ENCODE assay signal across 8 cellular contexts in genomic region chr14:75578099-75578785, GRCh38.
A peak's percentile ranks its signal among the peaks of the same experiment; 100 is the strongest.
DNase-seq lines count a peak whose midpoint lies in the region; ATAC-seq and TF ChIP-seq lines count a peak whose summit lies in the region.

Gene FLVCR2 (plus strand): TSS chr14:75578620. CDS start chr14:75578973, 353 bp downstream.

- POLR2A ChIA-PET in HEK293 (lab: Yijun Ruan, JAX), result interaction anchor here (2.1 to 2.3 kb wide), 3 partner anchors 71 to 83 kb away, joined by 9 to 19 read pairs (median 10); partner anchors contain the start of genes ERG28 and TTLL5

- H3K4me1 ChIP-seq in HEK293 (ENCODE audit: control insufficient read depth, insufficient read depth, low read length), result peaks cover 4% of the 10 kb centered on the region; the same call in 1 of the 2 replicates
- H3K4me1 ChIP-seq in endocrine pancreas (ENCODE audit: control insufficient read depth, insufficient read depth, low read length), result no peaks in the 10 kb centered on the region

- DNase-seq in ELR (ENCODE audit: low read depth), result peak; percentile 73
- peak; percentile 38 for DNase-seq in NCI-H2196 (lab: John Stamatoyannopoulos, UW; ENCODE audit: unreplicated experiment)
- peak; percentile 80 for DNase-seq in activated CD8-positive, alpha-beta memory T cell treated with anti-CD3 and anti-CD28 coated beads for 24 hours
- peak; percentile 81 for DNase-seq in medulla oblongata (ENCODE audit: extremely low spot score)
- DNase-seq in stimulated activated CD8-positive, alpha-beta memory T cell treated with anti-CD3 and anti-CD28 coated beads, Interleukin-15, amount 100 ng/mL, for 1 hour (ENCODE audit: low read depth), result peak; percentile 27

- no peak within 1 kb of the TSS; the same call in 1 of the 2 replicates for H3K27ac ChIP-seq in HEK293 (ENCODE audit: extremely low read depth, low read depth, low read length)

- peak within 1 kb of the TSS; percentile 69 for H3K9ac ChIP-seq in endocrine pancreas (ENCODE audit: control insufficient read depth, insufficient read depth, low read length)

- ATAC-seq in HG03045 (IDR thresholded peaks at IDR 0.05; ENCODE audit: unreplicated experiment), result no peak

- H3K27me3 ChIP-seq in endocrine pancreas (ENCODE audit: control insufficient read depth, insufficient read depth, low read length), result no peaks in the 10 kb centered on the region

- no peaks in the 10 kb centered on the region for H3K36me3 ChIP-seq in HEK293 (ENCODE audit: control insufficient read depth in 2 of 2, insufficient read depth in 1 of 2, low read length in 2 of 2)
- no peaks in the 10 kb centered on the region for H3K36me3 ChIP-seq in endocrine pancreas (ENCODE audit: control insufficient read depth, insufficient read depth, low read length)

- no peaks in the 10 kb centered on the region for H3K9me3 ChIP-seq in HEK293 (ENCODE audit: control insufficient read depth, insufficient read depth, low read depth, low read length)
- no peaks in the 10 kb centered on the region for H3K9me3 ChIP-seq in endocrine pancreas (ENCODE audit: control insufficient read depth, low read length)

- TF ChIP-seq CTCF in HEK293 (tag by site-specific recombination; IDR thresholded peaks at IDR 0.05), result no peak

- peak within 1 kb of the TSS; percentile 49 for H3K4me3 ChIP-seq in HEK293 (ENCODE audit: low read depth, low read length)
- peak within 1 kb of the TSS; percentile 12 for H3K4me3 ChIP-seq in endocrine pancreas (ENCODE audit: control insufficient read depth, insufficient read depth, low read length)

- CTCF ChIA-PET in HEK293 (lab: Yijun Ruan, JAX), result interaction anchor here (0.5 to 9.1 kb wide), 20 partner anchors 16 to 1191 kb away, joined by 3 to 266 read pairs (median 4); partner anchors contain the start of genes ERG28, TGFB3 and TTLL5

TF ChIP-seq in HEK293, 187 proteins besides CTCF, POLR2A, EP300 and RAD21 (continues in another document):
- TF ChIP-seq, protein P1, sequence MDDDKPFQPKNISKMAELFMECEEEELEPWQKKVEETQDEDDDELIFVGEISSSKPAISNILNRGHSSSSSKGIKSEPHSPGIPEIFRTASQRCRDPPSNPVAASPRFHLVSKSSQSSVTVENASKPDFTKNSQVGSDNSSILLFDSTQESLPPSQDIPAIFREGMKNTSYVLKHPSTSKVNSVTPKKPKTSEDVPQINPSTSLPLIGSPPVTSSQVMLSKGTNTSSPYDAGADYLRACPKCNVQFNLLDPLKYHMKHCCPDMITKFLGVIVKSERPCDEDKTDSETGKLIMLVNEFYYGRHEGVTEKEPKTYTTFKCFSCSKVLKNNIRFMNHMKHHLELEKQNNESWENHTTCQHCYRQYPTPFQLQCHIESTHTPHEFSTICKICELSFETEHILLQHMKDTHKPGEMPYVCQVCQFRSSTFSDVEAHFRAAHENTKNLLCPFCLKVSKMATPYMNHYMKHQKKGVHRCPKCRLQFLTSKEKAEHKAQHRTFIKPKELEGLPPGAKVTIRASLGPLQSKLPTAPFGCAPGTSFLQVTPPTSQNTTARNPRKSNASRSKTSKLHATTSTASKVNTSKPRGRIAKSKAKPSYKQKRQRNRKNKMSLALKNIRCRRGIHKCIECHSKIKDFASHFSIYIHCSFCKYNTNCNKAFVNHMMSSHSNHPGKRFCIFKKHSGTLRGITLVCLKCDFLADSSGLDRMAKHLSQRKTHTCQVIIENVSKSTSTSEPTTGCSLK (tag by site-specific recombination; IDR thresholded peaks at IDR 0.05), result no peak
- TF ChIP-seq, protein P2, sequence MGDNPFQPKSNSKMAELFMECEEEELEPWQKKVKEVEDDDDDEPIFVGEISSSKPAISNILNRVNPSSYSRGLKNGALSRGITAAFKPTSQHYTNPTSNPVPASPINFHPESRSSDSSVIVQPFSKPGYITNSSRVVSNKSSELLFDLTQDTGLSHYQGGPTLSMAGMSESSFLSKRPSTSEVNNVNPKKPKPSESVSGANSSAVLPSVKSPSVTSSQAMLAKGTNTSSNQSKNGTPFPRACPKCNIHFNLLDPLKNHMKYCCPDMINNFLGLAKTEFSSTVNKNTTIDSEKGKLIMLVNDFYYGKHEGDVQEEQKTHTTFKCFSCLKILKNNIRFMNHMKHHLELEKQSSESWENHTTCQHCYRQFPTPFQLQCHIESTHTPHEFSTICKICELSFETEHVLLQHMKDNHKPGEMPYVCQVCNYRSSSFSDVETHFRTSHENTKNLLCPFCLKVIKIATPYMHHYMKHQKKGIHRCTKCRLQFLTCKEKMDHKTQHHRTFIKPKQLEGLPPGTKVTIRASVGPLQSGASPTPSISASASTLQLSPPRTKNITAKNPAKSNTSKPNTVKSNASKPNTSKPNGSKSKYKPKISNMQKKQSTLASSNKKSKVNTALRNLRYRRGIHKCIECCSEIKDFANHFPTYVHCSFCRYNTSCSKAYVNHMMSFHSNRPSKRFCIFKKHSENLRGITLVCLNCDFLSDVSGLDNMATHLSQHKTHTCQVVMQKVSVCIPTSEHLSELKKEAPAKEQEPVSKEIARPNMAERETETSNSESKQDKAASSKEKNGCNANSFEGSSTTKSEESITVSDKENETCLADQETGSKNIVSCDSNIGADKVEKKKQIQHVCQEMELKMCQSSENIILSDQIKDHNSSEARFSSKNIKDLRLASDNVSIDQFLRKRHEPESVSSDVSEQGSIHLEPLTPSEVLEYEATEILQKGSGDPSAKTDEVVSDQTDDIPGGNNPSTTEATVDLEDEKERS (tag by site-specific recombination; IDR thresholded peaks at IDR 0.05), result no peak
- peak; percentile 29; the same call in 1 of the 2 replicates for TF ChIP-seq KLF9 (tag by site-specific recombination; IDR thresholded peaks at IDR 0.05; ENCODE audit: low read depth)
- no peak for TF ChIP-seq PRDM2 (tag by site-specific recombination; IDR thresholded peaks at IDR 0.05; ENCODE audit: borderline replicate concordance)
- 0 out of 2 replicates have a peak, but pooled peaks have one; percentile 28 for TF ChIP-seq SP2 (tag by site-specific recombination; IDR thresholded peaks at IDR 0.05)
- no peak for TF ChIP-seq ZNF623 (tag by site-specific recombination; IDR thresholded peaks at IDR 0.05)
- no peak for TF ChIP-seq ZNF157 (tag by site-specific recombination; IDR thresholded peaks at IDR 0.05)
- no peak for TF ChIP-seq ZNF133 (tag by site-specific recombination; IDR thresholded peaks at IDR 0.05)

Comparison
In these comparisons a context has a peak if more than half of its experiments do, and no peak if none do; other contexts are left out.
1. DNase-seq: peak in every context shown above with its lines; median percentile 81 in medulla oblongata; 80 in activated CD8-positive, alpha-beta memory T cell treated with anti-CD3 and anti-CD28 coated beads for 24 hours; 73 in ELR; 38 in NCI-H2196; 27 in stimulated activated CD8-positive, alpha-beta memory T cell treated with anti-CD3 and anti-CD28 coated beads, Interleukin-15, amount 100 ng/mL, for 1 hour.